ENCODE assay signal across 18 cellular contexts in genomic region chr10:124550305-124551034, GRCh38.
DNase-seq lines count a peak whose midpoint lies in the region; ATAC-seq and TF ChIP-seq lines count a peak whose summit lies in the region.
"Had no signal": no experiment of that assay in that cellular context is flagged by ENCODE, and none has a peak within 500 bp of the region (broad histone marks: within the 10 kb centered on the region; RNA-seq: fewer than 3 reads in every experiment).

No MANE protein-coding gene starts in this region.

- H3K9ac ChIP-seq in NT2/D1 (ENCODE audit: insufficient read length, low read depth) = peak overlapping the region; percentile 21

- peak; percentile 45 for ATAC-seq in GM18502 (IDR thresholded peaks at IDR 0.05; ENCODE audit: poor library complexity, unreplicated experiment)
- peak; percentile 58 to 65 for ATAC-seq in naive B cell (ENCODE audit: low read depth in 2 of 2)
- ATAC-seq: effector memory CD8-positive, alpha-beta T cell had no signal

- CTCF ChIA-PET in activated naive CD4-positive, alpha-beta T cell treated with anti-CD3 and anti-CD28 coated beads, Interleukin-2, amount 10 ng/mL, durations not matched to agents 7 days and 5 days (lab: Charles Lee) = no interaction called here

- H3K4me1 Mint-ChIP-seq in naive B cell (peaks cover 43 to 82% (median 75%) of the 10 kb centered on the region in 3 donors), HFFc6 (ENCODE audit: low read depth) (no peaks in the 10 kb centered on the region)
- peaks cover 6% of the 10 kb centered on the region for H3K4me1 Mint-ChIP-seq in activated naive CD4-positive, alpha-beta T cell treated with anti-CD3 and anti-CD28 coated beads, Interleukin-2, amount 10 ng/mL, durations not matched to agents 7 days and 5 days

- H3K4me3 Mint-ChIP-seq in naive B cell (peak overlapping the region; percentile 22 to 90 (median 84)), HFFc6 (no peak overlapping the region)
- no peak overlapping the region for H3K4me3 Mint-ChIP-seq in activated naive CD4-positive, alpha-beta T cell treated with anti-CD3 and anti-CD28 coated beads, Interleukin-2, amount 10 ng/mL, durations not matched to agents 7 days and 5 days
- H3K4me3 Mint-ChIP-seq: effector memory CD8-positive, alpha-beta T cell; H9 had no signal

- peaks cover 14% of the 10 kb centered on the region for H3K4me1 ChIP-seq in NT2/D1 (ENCODE audit: insufficient read depth, insufficient read length)

- no peak for TF ChIP-seq CTCF in HFFc6 (IDR thresholded peaks at IDR 0.05)

- H3K4me3 ChIP-seq in H7 (ENCODE audit: insufficient read depth, low read depth, low read length) (no peak overlapping the region), NT2/D1 (ENCODE audit: insufficient read length, low read depth) (no peak overlapping the region)
- H3K4me3 ChIP-seq: SK-N-MC had no signal

- H3K9me3 Mint-ChIP-seq in naive B cell = no peaks in the 10 kb centered on the region
- H3K9me3 Mint-ChIP-seq in HFFc6 = no peaks in the 10 kb centered on the region
- no peaks in the 10 kb centered on the region for H3K9me3 Mint-ChIP-seq in activated naive CD4-positive, alpha-beta T cell treated with anti-CD3 and anti-CD28 coated beads, Interleukin-2, amount 10 ng/mL, durations not matched to agents 7 days and 5 days
- H3K9me3 Mint-ChIP-seq: effector memory CD8-positive, alpha-beta T cell; H9 had no signal

- H3K36me3 ChIP-seq in H7 (replicated peaks; ENCODE audit: control insufficient read depth, insufficient read depth, low read length) (no peaks in the 10 kb centered on the region), NT2/D1 (ENCODE audit: insufficient read depth, insufficient read length, low read length) (no peaks in the 10 kb centered on the region)

- peak; percentile 57 for DNase-seq in H7
- no peak for DNase-seq in NT2/D1 (ENCODE audit: low read depth, low spot score)
- peak; percentile 39 for DNase-seq in naive B cell
- DNase-seq in HFFc6 = no peak
- DNase-seq in cerebellum (ENCODE audit: low spot score) = no peak
- no peak for DNase-seq in kidney tubule cell (ENCODE audit: low spot score)
- no peak for DNase-seq in activated naive CD4-positive, alpha-beta T cell treated with anti-CD3 and anti-CD28 coated beads, Interleukin-2, amount 10 ng/mL, durations not matched to agents 7 days and 5 days
- DNase-seq: anterior cingulate cortex; Caco-2; effector memory CD8-positive, alpha-beta T cell; glutamatergic neuron; H9; NCI-H1417; NCI-H748 treated with DMSO at 0.1 percent for 48 hours; stimulated activated CD4-positive, alpha-beta T cell treated with anti-CD3 and anti-CD28 coated beads, Interleukin-2, amount 100 ng/mL, for 48 hours; substantia nigra had no signal

- no peaks in the 10 kb centered on the region for H3K27me3 ChIP-seq in H7 (ENCODE audit: control insufficient read depth, insufficient read depth, low read length)
- no peaks in the 10 kb centered on the region for H3K27me3 ChIP-seq in NT2/D1 (ENCODE audit: insufficient read depth, insufficient read length)

- H3K9me3 ChIP-seq in NT2/D1 (ENCODE audit: insufficient read depth, low read length) = no peaks in the 10 kb centered on the region
- H3K9me3 ChIP-seq: Caco-2 had no signal

- H3K27me3 Mint-ChIP-seq in naive B cell = no peaks in the 10 kb centered on the region
- H3K27me3 Mint-ChIP-seq in HFFc6 (ENCODE audit: insufficient read depth) = peaks cover 5% of the 10 kb centered on the region
- peaks cover 7% of the 10 kb centered on the region for H3K27me3 Mint-ChIP-seq in activated naive CD4-positive, alpha-beta T cell treated with anti-CD3 and anti-CD28 coated beads, Interleukin-2, amount 10 ng/mL, durations not matched to agents 7 days and 5 days
- H3K27me3 Mint-ChIP-seq: effector memory CD8-positive, alpha-beta T cell had no signal

- H3K27ac Mint-ChIP-seq in naive B cell (peak overlapping the region; percentile 67 to 95 (median 90)), HFFc6 (no peak overlapping the region)
- no peak overlapping the region for H3K27ac Mint-ChIP-seq in activated naive CD4-positive, alpha-beta T cell treated with anti-CD3 and anti-CD28 coated beads, Interleukin-2, amount 10 ng/mL, durations not matched to agents 7 days and 5 days
- H3K27ac Mint-ChIP-seq: H9 had no signal

- no peaks in the 10 kb centered on the region for H3K36me3 Mint-ChIP-seq in naive B cell
- H3K36me3 Mint-ChIP-seq in HFFc6 (ENCODE audit: low read depth) = no peaks in the 10 kb centered on the region
- H3K36me3 Mint-ChIP-seq in activated naive CD4-positive, alpha-beta T cell treated with anti-CD3 and anti-CD28 coated beads, Interleukin-2, amount 10 ng/mL, durations not matched to agents 7 days and 5 days = no peaks in the 10 kb centered on the region

Comparison
In these comparisons a context has a peak if more than half of its experiments do, and no peak if none do; other contexts are left out.
1. DNase-seq: peak in H7 (single experiment) and naive B cell (single experiment); none in NT2/D1 (single experiment), HFFc6 (single experiment), cerebellum (single experiment), kidney tubule cell (single experiment) and activated naive CD4-positive, alpha-beta T cell treated with anti-CD3 and anti-CD28 coated beads, Interleukin-2, amount 10 ng/mL, durations not matched to agents 7 days and 5 days (single experiment).
2. H3K27ac Mint-ChIP-seq: peak in naive B cell (6 of 6); none in HFFc6 (single experiment) and activated naive CD4-positive, alpha-beta T cell treated with anti-CD3 and anti-CD28 coated beads, Interleukin-2, amount 10 ng/mL, durations not matched to agents 7 days and 5 days (single experiment).
3. H3K4me3 Mint-ChIP-seq: peak in naive B cell (8 of 8); none in HFFc6 (single experiment) and activated naive CD4-positive, alpha-beta T cell treated with anti-CD3 and anti-CD28 coated beads, Interleukin-2, amount 10 ng/mL, durations not matched to agents 7 days and 5 days (single experiment).